In genomic region chr6:146550911-146551310, GRCh38 we compare ENCODE assay signal across 2 cellular contexts.
TF ChIP-seq lines count a peak whose summit lies in the region.

No MANE protein-coding gene starts in this region.

TF ChIP-seq in A549, 52 proteins besides CTCF, POLR2A, EP300 and RAD21:
- TF ChIP-seq HEYL (CRISPR knock-in tag; IDR thresholded peaks at IDR 0.05) = no peak
- no peak for TF ChIP-seq FOXS1 (CRISPR knock-in tag; IDR thresholded peaks at IDR 0.05)
- peak; percentile 76 to 83; a peak in 3 of 4 replicates for TF ChIP-seq CEBPB (IDR thresholded peaks at IDR 0.05)

TF ChIP-seq in K562, 482 proteins besides CTCF, POLR2A, EP300 and RAD21:
- TF ChIP-seq CEBPG (CRISPR knock-in tag; IDR thresholded peaks at IDR 0.05) (peak; percentile 81), CEBPG (tag; conservative IDR thresholded peaks at IDR 0.05 in 1 of 2, IDR thresholded peaks at IDR 0.05 in 1 of 2) (peak; percentile 93 to 100), MAFF (IDR thresholded peaks at IDR 0.05; ENCODE audit: low read length) (no peak), CEBPB (tag; IDR thresholded peaks at IDR 0.05) (peak; percentile 99), RUNX1 (IDR thresholded peaks at IDR 0.05; ENCODE audit: low read depth) (no peak), RBM39 (optimal IDR thresholded peaks at IDR 0.05; ENCODE audit: low read depth, low read length) (no peak)
- TF ChIP-seq, protein P1, sequence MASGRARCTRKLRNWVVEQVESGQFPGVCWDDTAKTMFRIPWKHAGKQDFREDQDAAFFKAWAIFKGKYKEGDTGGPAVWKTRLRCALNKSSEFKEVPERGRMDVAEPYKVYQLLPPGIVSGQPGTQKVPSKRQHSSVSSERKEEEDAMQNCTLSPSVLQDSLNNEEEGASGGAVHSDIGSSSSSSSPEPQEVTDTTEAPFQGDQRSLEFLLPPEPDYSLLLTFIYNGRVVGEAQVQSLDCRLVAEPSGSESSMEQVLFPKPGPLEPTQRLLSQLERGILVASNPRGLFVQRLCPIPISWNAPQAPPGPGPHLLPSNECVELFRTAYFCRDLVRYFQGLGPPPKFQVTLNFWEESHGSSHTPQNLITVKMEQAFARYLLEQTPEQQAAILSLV (tag; IDR thresholded peaks at IDR 0.05) = peak; percentile 76
